In genomic region chrX:115018040-115018647, GRCh38 we compare ENCODE assay signal across 10 cellular contexts. TPM values are rescaled to one million over a fixed set of nuclear protein-coding genes. Genes with fewer than 3 reads are reported as not detected.
A peak's percentile ranks its signal among the peaks of the same experiment; 100 is the strongest.
DNase-seq lines count a peak whose midpoint lies in the region; ATAC-seq and TF ChIP-seq lines count a peak whose summit lies in the region.
"Had no signal": no experiment of that assay in that cellular context is flagged by ENCODE, and none has a peak within 500 bp of the region (broad histone marks: within the 10 kb centered on the region; RNA-seq: fewer than 3 reads in every experiment).

No MANE protein-coding gene starts in this region.

- no peak overlapping the region for H3K27ac Mint-ChIP-seq in T-cell
- no peak overlapping the region for H3K27ac Mint-ChIP-seq in activated naive CD4-positive, alpha-beta T cell treated with anti-CD3 and anti-CD28 coated beads, Interleukin-2, amount 50 U/mL, for 72 hours
- H3K27ac Mint-ChIP-seq: stimulated activated memory B cell treated with anti-CD40 and anti-IgM and Interleukin-4, amounts not matched to agents 10 μg/mL and 1 μg/mL and 100 μg/mL, for 72 hours had no signal

- no peak overlapping the region for H2AFZ ChIP-seq in fibroblast of lung (ENCODE audit: low read length)

- CTCF ChIA-PET in T-cell (lab: Charles Lee): interaction anchor here in 1 of 2 donors (0.7 kb wide), 1 partner anchor 1716 kb away, joined by 3 read pairs; no protein-coding TSS in a partner anchor

- H3K27me3 Mint-ChIP-seq in T-cell: peaks cover 0 to 10% of the 10 kb centered on the region in 2 donors
- H3K27me3 Mint-ChIP-seq: stimulated activated memory B cell treated with anti-CD40 and anti-IgM and Interleukin-4, amounts not matched to agents 10 μg/mL and 1 μg/mL and 100 μg/mL, for 72 hours had no signal

- ATAC-seq in GM19452 (IDR thresholded peaks at IDR 0.05; ENCODE audit: unreplicated experiment): no peak
- ATAC-seq in T-cell (replicated peaks in 1 of 4): no peak
- ATAC-seq in HG03159 (IDR thresholded peaks at IDR 0.05; ENCODE audit: unreplicated experiment): no peak
- ATAC-seq in activated naive CD4-positive, alpha-beta T cell treated with anti-CD3 and anti-CD28 coated beads, Interleukin-2, amount 50 U/mL, for 72 hours: no peak
- ATAC-seq: stimulated activated memory B cell treated with anti-CD40 and anti-IgM and Interleukin-4, amounts not matched to agents 10 μg/mL and 1 μg/mL and 100 μg/mL, for 72 hours had no signal

- H3K4me3 Mint-ChIP-seq in T-cell: no peak overlapping the region
- H3K4me3 Mint-ChIP-seq: stimulated activated memory B cell treated with anti-CD40 and anti-IgM and Interleukin-4, amounts not matched to agents 10 μg/mL and 1 μg/mL and 100 μg/mL, for 72 hours had no signal

- H3K27ac ChIP-seq in 22Rv1: no peak overlapping the region
- no peak overlapping the region for H3K27ac ChIP-seq in fibroblast of lung (ENCODE audit: insufficient read depth, low read length)

- H3K79me2 ChIP-seq in fibroblast of lung (ENCODE audit: control insufficient read depth, insufficient read depth, low read length): no peaks in the 10 kb centered on the region

- H3K9me3 Mint-ChIP-seq in T-cell: no peaks in the 10 kb centered on the region
- H3K9me3 Mint-ChIP-seq in activated naive CD4-positive, alpha-beta T cell treated with anti-CD3 and anti-CD28 coated beads, Interleukin-2, amount 50 U/mL, for 72 hours: peaks cover under 1 to 4% of the 10 kb centered on the region in 2 donors
- H3K9me3 Mint-ChIP-seq: stimulated activated memory B cell treated with anti-CD40 and anti-IgM and Interleukin-4, amounts not matched to agents 10 μg/mL and 1 μg/mL and 100 μg/mL, for 72 hours had no signal

- H3K4me1 Mint-ChIP-seq in T-cell: no peaks in the 10 kb centered on the region
- H3K4me1 Mint-ChIP-seq: stimulated activated memory B cell treated with anti-CD40 and anti-IgM and Interleukin-4, amounts not matched to agents 10 μg/mL and 1 μg/mL and 100 μg/mL, for 72 hours had no signal

- no peaks in the 10 kb centered on the region for H3K36me3 Mint-ChIP-seq in T-cell
- H3K36me3 Mint-ChIP-seq in activated naive CD4-positive, alpha-beta T cell treated with anti-CD3 and anti-CD28 coated beads, Interleukin-2, amount 50 U/mL, for 72 hours: no peaks in the 10 kb centered on the region
- H3K36me3 Mint-ChIP-seq: stimulated activated memory B cell treated with anti-CD40 and anti-IgM and Interleukin-4, amounts not matched to agents 10 μg/mL and 1 μg/mL and 100 μg/mL, for 72 hours had no signal

- no peaks in the 10 kb centered on the region for H3K9me3 ChIP-seq in fibroblast of lung (ENCODE audit: control insufficient read depth, insufficient read depth, low read depth, low read length)

- no peaks in the 10 kb centered on the region for H3K27me3 ChIP-seq in fibroblast of lung (ENCODE audit: control insufficient read depth, insufficient read depth, low read length)

- no peak overlapping the region for H3K4me3 ChIP-seq in fibroblast of lung (replicated peaks in 1 of 4; ENCODE audit: control extremely low read depth in 1 of 4, insufficient read depth in 1 of 4, low read depth in 3 of 4, low read length in 4 of 4)

- TF ChIP-seq CTCF in 22Rv1 (IDR thresholded peaks at IDR 0.05): peak; percentile 45
- TF ChIP-seq CTCF in GM12873 (IDR thresholded peaks at IDR 0.05; ENCODE audit: insufficient read depth, low read depth, low read length, missing control alignments): peak; percentile 17
- peak; percentile 6 to 11 for TF ChIP-seq CTCF in fibroblast of lung (conservative IDR thresholded peaks at IDR 0.05 in 1 of 2, IDR thresholded peaks at IDR 0.05 in 1 of 2; ENCODE audit: low read depth in 1 of 2, low read length in 2 of 2)

- no peaks in the 10 kb centered on the region for H4K20me1 ChIP-seq in fibroblast of lung (ENCODE audit: control insufficient read depth, extremely low read depth, insufficient read depth, low read length)

- H3K36me3 ChIP-seq in fibroblast of lung (ENCODE audit: control insufficient read depth, insufficient read depth, low read length): no peaks in the 10 kb centered on the region

- POLR2A ChIA-PET in T-cell (lab: Charles Lee): no interaction called here

- no peaks in the 10 kb centered on the region for H3K4me1 ChIP-seq in fibroblast of lung (ENCODE audit: control insufficient read depth, extremely low read depth, insufficient read depth, low read length)

- DNase-seq in RPMI7951 (ENCODE audit: low read depth) (peak; percentile 26), fibroblast of lung (ENCODE audit: low read depth in 2 of 2) (peak in 1 of 2 donors; percentile 11), T-cell (no peak)
- no peak for DNase-seq in activated naive CD4-positive, alpha-beta T cell treated with anti-CD3 and anti-CD28 coated beads, Interleukin-2, amount 50 U/mL, for 72 hours (ENCODE audit: low spot score in 2 of 2)
- DNase-seq: NCI-H1417 treated with DMSO at 0.1 percent for 48 hours had no signal

- no peak overlapping the region for H3K9ac ChIP-seq in fibroblast of lung (ENCODE audit: insufficient read depth, low read length)

- H3K4me2 ChIP-seq in fibroblast of lung (ENCODE audit: extremely low read depth, insufficient read depth, low read length): no peak overlapping the region

RNA-seq across cellular contexts. Expression of gene IL13RA2, which starts 0.7 kb away (rescaled TPM):
- total RNA-seq in RPMI7951 (2014; rRNA removed; shearing (Covaris generic)): 59.2 and 67.6 TPM in 2 replicates
- total RNA-seq in fibroblast of lung (42.1 and 67.5 TPM in 2 replicates), T-cell (not detected)
- 12.7 and 110 TPM in 2 replicates for polyA plus RNA-seq in fibroblast of lung
- polyA plus RNA-seq in fibroblast of lung (2012): 8.5 and 68.9 TPM in 2 replicates
- 2.9 and 8.2 TPM in 2 replicates for polyA minus RNA-seq in fibroblast of lung (ENCODE audit: low replicate concordance)
- total RNA-seq in activated naive CD4-positive, alpha-beta T cell treated with anti-CD3 and anti-CD28 coated beads, Interleukin-2, amount 50 U/mL, for 72 hours: not detected

Comparison
In these comparisons a context has a peak if more than half of its experiments do, and no peak if none do; other contexts are left out.
1. RNA of gene IL13RA2, which starts 0.7 kb away (total RNA-seq): 59.2 to 67.6 TPM in RPMI7951 and 42.1 to 67.5 TPM in fibroblast of lung; not detected in T-cell and not detected in activated naive CD4-positive, alpha-beta T cell treated with anti-CD3 and anti-CD28 coated beads, Interleukin-2, amount 50 U/mL, for 72 hours; every median in the first group is over 10 times any median in the second.
2. Peak in every context shown above with its lines, with median percentiles within 50 percentile points of each other: CTCF ChIP-seq.